Comparison of ENCODE assay signal across 9 cellular contexts in genomic region chr17:67477687-67478086, GRCh38.
DNase-seq lines count a peak whose midpoint lies in the region; ATAC-seq lines count a peak whose summit lies in the region.
"Had no signal": no experiment of that assay in that cellular context is flagged by ENCODE, and none has a peak within 500 bp of the region (broad histone marks: within the 10 kb centered on the region; RNA-seq: fewer than 3 reads in every experiment).

No MANE protein-coding gene starts in this region.

- H3K36me3 Mint-ChIP-seq in activated CD4-positive, alpha-beta T cell treated with anti-CD3 and anti-CD28 coated beads, Interleukin-2, amount 10 ng/mL, durations not matched to agents 24 days and 14 days (ENCODE audit: low read depth) = no peaks in the 10 kb centered on the region
- H3K36me3 Mint-ChIP-seq in dendritic cell treated with granulocyte-macrophage colony-stimulating factor and Interleukin-4, amounts not matched to agents 40 ng/mL and 50 ng/mL, for 4 days (ENCODE audit: low read depth) = no peaks in the 10 kb centered on the region
- H3K36me3 Mint-ChIP-seq: memory B cell had no signal

- intact Hi-C loops in activated CD4-positive, alpha-beta T cell treated with anti-CD3 and anti-CD28 coated beads, Interleukin-2, amount 10 ng/mL, durations not matched to agents 24 days and 14 days (cut with micrococcal nuclease) = no loop called here
- intact Hi-C loops in dendritic cell treated with granulocyte-macrophage colony-stimulating factor and Interleukin-4, amounts not matched to agents 40 ng/mL and 50 ng/mL, for 4 days (cut with micrococcal nuclease) = no loop called here

- H3K9me3 Mint-ChIP-seq in activated CD4-positive, alpha-beta T cell treated with anti-CD3 and anti-CD28 coated beads, Interleukin-2, amount 10 ng/mL, durations not matched to agents 24 days and 14 days = no peaks in the 10 kb centered on the region
- no peaks in the 10 kb centered on the region for H3K9me3 Mint-ChIP-seq in dendritic cell treated with granulocyte-macrophage colony-stimulating factor and Interleukin-4, amounts not matched to agents 40 ng/mL and 50 ng/mL, for 4 days
- H3K9me3 Mint-ChIP-seq: memory B cell had no signal

- H3K4me1 Mint-ChIP-seq in activated CD4-positive, alpha-beta T cell treated with anti-CD3 and anti-CD28 coated beads, Interleukin-2, amount 10 ng/mL, durations not matched to agents 24 days and 14 days = peaks cover 69% of the 10 kb centered on the region
- peaks cover 38% of the 10 kb centered on the region for H3K4me1 Mint-ChIP-seq in dendritic cell treated with granulocyte-macrophage colony-stimulating factor and Interleukin-4, amounts not matched to agents 40 ng/mL and 50 ng/mL, for 4 days (ENCODE audit: low read depth)

- peak overlapping the region; percentile 95 for H3K27ac Mint-ChIP-seq in activated CD4-positive, alpha-beta T cell treated with anti-CD3 and anti-CD28 coated beads, Interleukin-2, amount 10 ng/mL, durations not matched to agents 24 days and 14 days
- peak overlapping the region; percentile 50 for H3K27ac Mint-ChIP-seq in dendritic cell treated with granulocyte-macrophage colony-stimulating factor and Interleukin-4, amounts not matched to agents 40 ng/mL and 50 ng/mL, for 4 days
- H3K27ac Mint-ChIP-seq: memory B cell had no signal

- H3K4me3 Mint-ChIP-seq in activated CD4-positive, alpha-beta T cell treated with anti-CD3 and anti-CD28 coated beads, Interleukin-2, amount 10 ng/mL, durations not matched to agents 24 days and 14 days = peak overlapping the region; percentile 77
- H3K4me3 Mint-ChIP-seq in dendritic cell treated with granulocyte-macrophage colony-stimulating factor and Interleukin-4, amounts not matched to agents 40 ng/mL and 50 ng/mL, for 4 days = no peak overlapping the region
- H3K4me3 Mint-ChIP-seq: memory B cell had no signal

- ATAC-seq in GM19023 (IDR thresholded peaks at IDR 0.05; ENCODE audit: unreplicated experiment) = no peak
- ATAC-seq in HG03342 (IDR thresholded peaks at IDR 0.05; ENCODE audit: unreplicated experiment) = no peak

- peak; percentile 93 for DNase-seq in ELR (ENCODE audit: low read depth)
- DNase-seq in activated CD4-positive, alpha-beta T cell treated with anti-CD3 and anti-CD28 coated beads, Interleukin-2, amount 10 ng/mL, durations not matched to agents 24 days and 14 days = peak; percentile 87
- DNase-seq in stimulated activated CD4-positive, alpha-beta T cell treated with anti-CD3 and anti-CD28 coated beads, Interleukin-15, amount 100 ng/mL, for 48 hours (ENCODE audit: low read depth in 2 of 2) = peak; percentile 49 to 68
- DNase-seq in NCI-H1092 treated with DMSO at 0.1 percent for 48 hours (lab: John Stamatoyannopoulos, UW) = no peak
- no peak for DNase-seq in anterior cingulate cortex (lab: John Stamatoyannopoulos, UW)

- H3K27me3 Mint-ChIP-seq in activated CD4-positive, alpha-beta T cell treated with anti-CD3 and anti-CD28 coated beads, Interleukin-2, amount 10 ng/mL, durations not matched to agents 24 days and 14 days = no peaks in the 10 kb centered on the region
- H3K27me3 Mint-ChIP-seq in dendritic cell treated with granulocyte-macrophage colony-stimulating factor and Interleukin-4, amounts not matched to agents 40 ng/mL and 50 ng/mL, for 4 days = no peaks in the 10 kb centered on the region
- H3K27me3 Mint-ChIP-seq: memory B cell had no signal

Comparison
In these comparisons a context has a peak if more than half of its experiments do, and no peak if none do; other contexts are left out.
1. DNase-seq: peak in ELR (single experiment), activated CD4-positive, alpha-beta T cell treated with anti-CD3 and anti-CD28 coated beads, Interleukin-2, amount 10 ng/mL, durations not matched to agents 24 days and 14 days (single experiment) and stimulated activated CD4-positive, alpha-beta T cell treated with anti-CD3 and anti-CD28 coated beads, Interleukin-15, amount 100 ng/mL, for 48 hours (2 of 2); none in NCI-H1092 treated with DMSO at 0.1 percent for 48 hours (single experiment) and anterior cingulate cortex (0 of 58).